ENCODE assay signal across 8 cellular contexts in the genomic region with DNA sequence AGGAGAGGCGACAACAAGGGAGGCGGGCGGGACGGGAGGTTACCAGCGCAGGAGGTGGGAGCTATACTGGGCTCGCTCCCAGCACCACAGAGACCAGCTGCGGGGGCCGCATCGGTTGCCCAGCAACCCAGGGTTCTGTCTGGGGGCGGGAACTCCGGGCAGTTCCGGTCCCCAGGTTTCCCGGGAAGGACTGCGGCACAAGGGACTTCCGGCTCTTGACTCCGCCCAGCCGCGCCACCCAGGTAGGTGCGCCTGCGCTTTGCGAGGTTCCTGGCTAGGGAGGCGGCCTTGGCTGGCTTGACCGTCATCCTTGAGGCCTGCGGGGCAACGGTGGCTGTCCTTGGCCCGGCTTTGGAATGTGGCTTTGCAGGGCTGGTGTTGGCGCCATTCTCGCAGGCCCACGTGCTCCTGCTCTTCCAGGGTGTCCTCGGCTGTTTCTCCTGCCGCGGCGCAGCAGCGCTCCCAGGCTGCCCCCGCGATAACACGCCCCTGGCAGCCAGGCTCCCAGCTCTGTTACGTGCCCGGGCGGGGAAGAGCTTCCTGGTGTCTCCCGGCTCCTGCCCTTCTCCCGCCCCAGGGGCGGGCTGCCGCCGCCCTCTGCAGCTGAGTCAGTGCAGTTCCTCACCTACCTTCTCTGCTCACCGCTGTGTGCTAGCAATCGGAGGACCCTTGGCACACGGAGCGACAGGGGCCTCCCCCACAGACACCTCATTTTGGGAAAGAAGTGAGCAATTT. TPM values are rescaled to one million over a fixed set of nuclear protein-coding genes. Genes with fewer than 3 reads are reported as not detected.
DNase-seq lines count a peak whose midpoint lies in the region; ATAC-seq and TF ChIP-seq lines count a peak whose summit lies in the region.

A gene with protein sequence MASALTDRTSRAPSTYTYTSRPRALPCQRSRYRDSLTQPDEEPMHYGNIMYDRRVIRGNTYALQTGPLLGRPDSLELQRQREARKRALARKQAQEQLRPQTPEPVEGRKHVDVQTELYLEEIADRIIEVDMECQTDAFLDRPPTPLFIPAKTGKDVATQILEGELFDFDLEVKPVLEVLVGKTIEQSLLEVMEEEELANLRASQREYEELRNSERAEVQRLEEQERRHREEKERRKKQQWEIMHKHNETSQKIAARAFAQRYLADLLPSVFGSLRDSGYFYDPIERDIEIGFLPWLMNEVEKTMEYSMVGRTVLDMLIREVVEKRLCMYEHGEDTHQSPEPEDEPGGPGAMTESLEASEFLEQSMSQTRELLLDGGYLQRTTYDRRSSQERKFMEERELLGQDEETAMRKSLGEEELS (minus strand): TSS at position 534 of the 735 bp plus-strand sequence. CDS start 652 bp downstream, outside the sequence.

- peak; percentile 85 for DNase-seq in GM19240 (ENCODE audit: insufficient read length, low spot score)
- DNase-seq in NCI-H524 (lab: John Stamatoyannopoulos, UW): peak; percentile 98
- DNase-seq in activated CD4-positive, alpha-beta T cell treated with anti-CD3 and anti-CD28 coated beads for 48 hours: peak; percentile 96
- peak; percentile 94 for DNase-seq in coronary artery (ENCODE audit: low spot score)
- peak; percentile 95 to 96 for DNase-seq in left colon
- DNase-seq in stimulated activated CD4-positive, alpha-beta T cell treated with anti-CD3 and anti-CD28 coated beads, Interleukin-1b, Interleukin-23, amount 100 ng/mL, for 4 hours (ENCODE audit: low read depth in 2 of 2): peak; percentile 82 to 88

- peak; percentile 92 for ATAC-seq in HG03457 (IDR thresholded peaks at IDR 0.05; ENCODE audit: unreplicated experiment)
- peak; percentile 89 for ATAC-seq in left colon

- peak within 1 kb of the TSS; percentile 51 to 89 (median 83) for H3K27ac ChIP-seq in BLaER1 treated with 17β-estradiol and CSF1 and Interleukin-3, amounts not matched to agents 10 nM and 100 nM
- peak within 1 kb of the TSS; percentile 52 to 78 for H3K27ac ChIP-seq in coronary artery

- intact Hi-C loops in left colon (cut with DNase I, micrococcal nuclease): loop anchor here in 1 of 2 donors (10.0 kb wide), 1 partner anchor 135 kb away; no protein-coding TSS in a partner anchor

- H3K4me1 ChIP-seq in BLaER1 treated with 17β-estradiol and CSF1 and Interleukin-3, amounts not matched to agents 10 nM and 100 nM: peaks cover 12 to 67% (median 37%) of the 10 kb centered on the region in 10 experiments

- peak within 1 kb of the TSS; percentile 68 to 82 (median 74) for H3K4me3 ChIP-seq in BLaER1 treated with 17β-estradiol and CSF1 and Interleukin-3, amounts not matched to agents 10 nM and 100 nM
- H3K4me3 ChIP-seq in coronary artery: peak within 1 kb of the TSS; percentile 83

- TF ChIP-seq CTCF in coronary artery (IDR thresholded peaks at IDR 0.05): no peak

- H3K9ac ChIP-seq in BLaER1 treated with 17β-estradiol and CSF1 and Interleukin-3, amounts not matched to agents 10 nM and 100 nM: peak within 1 kb of the TSS; percentile 78 to 88 (median 82)

- H3K36me3 ChIP-seq in BLaER1 treated with 17β-estradiol and CSF1 and Interleukin-3, amounts not matched to agents 10 nM and 100 nM: 0 out of 22 replicates have a peak, but pooled peaks cover 0 to 3% (median 0%) of the 10 kb centered on the region in 11 experiments

- H3K27me3 ChIP-seq in BLaER1 treated with 17β-estradiol and CSF1 and Interleukin-3, amounts not matched to agents 10 nM and 100 nM: no peaks in the 10 kb centered on the region

- H3K9me3 ChIP-seq in BLaER1 treated with 17β-estradiol and CSF1 and Interleukin-3, amounts not matched to agents 10 nM and 100 nM (replicated peaks in 1 of 11): no peaks in the 10 kb centered on the region

- H4K20me1 ChIP-seq in BLaER1 treated with 17β-estradiol and CSF1 and Interleukin-3, amounts not matched to agents 10 nM and 100 nM: no peaks in the 10 kb centered on the region

- H3K4me2 ChIP-seq in BLaER1 treated with 17β-estradiol and CSF1 and Interleukin-3, amounts not matched to agents 10 nM and 100 nM: peak within 1 kb of the TSS; percentile 81 to 99 (median 91)

RNA-seq across cellular contexts. Expression of the gene that starts here (rescaled TPM):
- total RNA-seq in left colon: 10 to 100 TPM; 17.6 to 20.0 TPM

Comparison
In these comparisons a context has a peak if more than half of its experiments do, and no peak if none do; other contexts are left out.
1. Peak in every context shown above with its lines: DNase-seq, ATAC-seq, H3K4me3 ChIP-seq and H3K27ac ChIP-seq.